9 cellular contexts compared by ENCODE assay signal in the genomic region with DNA sequence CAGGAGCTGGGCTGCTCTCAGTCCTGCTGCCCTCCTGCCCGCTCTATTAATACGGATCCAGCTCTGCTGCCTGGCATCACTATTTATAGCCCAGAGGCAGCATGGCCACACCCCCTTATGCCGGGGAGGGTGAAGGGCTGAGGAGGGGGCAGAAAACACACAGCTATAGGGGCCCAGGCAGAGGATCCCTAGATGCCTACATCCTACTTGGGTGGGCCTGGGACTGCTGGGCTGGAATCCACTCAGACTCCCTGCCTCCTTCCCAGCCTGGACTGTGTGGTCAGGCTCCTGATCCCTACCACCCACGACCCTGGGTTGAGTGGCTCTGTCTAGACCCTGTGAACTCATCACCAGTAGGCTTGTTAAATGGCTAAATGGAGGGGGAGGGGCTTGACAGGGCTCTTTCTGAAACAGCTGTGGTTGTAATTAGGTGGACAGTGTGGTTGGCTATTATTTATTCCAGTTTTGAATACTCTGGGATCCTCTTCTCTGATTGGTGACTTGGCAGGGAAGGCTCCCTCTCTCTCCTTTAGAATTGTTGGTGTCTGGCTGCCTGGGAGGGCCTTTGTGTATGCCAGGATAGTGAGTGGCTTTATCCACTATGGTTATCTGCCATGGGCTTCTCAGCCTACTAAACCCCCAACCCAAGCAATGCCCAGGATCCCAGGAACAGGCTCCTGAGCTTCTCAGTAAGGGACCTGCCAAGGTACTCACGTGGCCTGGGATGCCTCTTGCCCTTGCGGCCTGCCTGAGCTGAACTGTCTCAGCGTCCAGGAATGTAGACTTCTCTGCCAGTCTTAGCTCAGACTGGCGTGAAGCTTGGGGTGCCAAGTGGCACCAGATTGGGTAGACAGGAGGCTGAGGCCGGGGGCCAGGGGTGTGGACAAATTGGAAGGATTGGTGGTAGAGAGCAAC. TPM values are rescaled to one million over a fixed set of nuclear protein-coding genes. Genes with fewer than 3 reads are reported as not detected.
DNase-seq lines count a peak whose midpoint lies in the region; ATAC-seq and TF ChIP-seq lines count a peak whose summit lies in the region.
"Had no signal": no experiment of that assay in that cellular context is flagged by ENCODE, and none has a peak within 500 bp of the region (broad histone marks: within the 10 kb centered on the region; RNA-seq: fewer than 3 reads in every experiment).

No MANE protein-coding gene starts in this region.

- DNase-seq in Daoy (ENCODE audit: low read depth) (peak; percentile 92), NCI-H446 treated with DMSO at 0.1 percent for 48 hours (lab: John Stamatoyannopoulos, UW) (peak; percentile 90), coronary artery (ENCODE audit: low spot score) (no peak), mesothelial cell of epicardium (ENCODE audit: low spot score in 2 of 2, unreplicated experiment in 2 of 2) (no peak), NAMALWA (ENCODE audit: low spot score) (no peak)
- no peak for DNase-seq in T-helper 2 cell treated with Interferon-gamma antibody and Interleukin-4, amounts not matched to agents 5 μg/mL and 100 μg/mL, for 36 hours (ENCODE audit: low spot score)
- no peak for DNase-seq in stimulated activated CD4-positive, alpha-beta T cell treated with anti-CD3 and anti-CD28 coated beads, Interleukin-4, amount 100 ng/mL, for 1 hour

- peak overlapping the region; percentile 79 for H3K4me3 Mint-ChIP-seq in mesothelial cell of epicardium
- H3K4me3 Mint-ChIP-seq in T-helper 2 cell treated with Interferon-gamma antibody and Interleukin-4, amounts not matched to agents 5 μg/mL and 100 μg/mL, for 36 hours: no peak overlapping the region

- no peak for ATAC-seq in HG02798 (IDR thresholded peaks at IDR 0.05; ENCODE audit: poor library complexity, unreplicated experiment)

- H3K9me3 Mint-ChIP-seq in mesothelial cell of epicardium: no peaks in the 10 kb centered on the region
- H3K9me3 Mint-ChIP-seq in T-helper 2 cell treated with Interferon-gamma antibody and Interleukin-4, amounts not matched to agents 5 μg/mL and 100 μg/mL, for 36 hours: no peaks in the 10 kb centered on the region
- H3K9me3 Mint-ChIP-seq: memory B cell had no signal

- TF ChIP-seq CTCF in coronary artery (IDR thresholded peaks at IDR 0.05) (no peak), mesothelial cell of epicardium (IDR thresholded peaks at IDR 0.05; ENCODE audit: unreplicated experiment) (no peak)

- peak overlapping the region; percentile 80 to 90 for H3K27ac ChIP-seq in coronary artery

- H3K36me3 Mint-ChIP-seq in mesothelial cell of epicardium: peaks cover 2% of the 10 kb centered on the region
- no peaks in the 10 kb centered on the region for H3K36me3 Mint-ChIP-seq in T-helper 2 cell treated with Interferon-gamma antibody and Interleukin-4, amounts not matched to agents 5 μg/mL and 100 μg/mL, for 36 hours (ENCODE audit: low read depth)

- peak overlapping the region; percentile 73 for H3K4me3 ChIP-seq in coronary artery

- no peaks in the 10 kb centered on the region for H3K27me3 Mint-ChIP-seq in mesothelial cell of epicardium (ENCODE audit: low read depth)
- H3K27me3 Mint-ChIP-seq in T-helper 2 cell treated with Interferon-gamma antibody and Interleukin-4, amounts not matched to agents 5 μg/mL and 100 μg/mL, for 36 hours (ENCODE audit: low read depth): peaks cover 28% of the 10 kb centered on the region

- peaks cover 56% of the 10 kb centered on the region for H3K4me1 Mint-ChIP-seq in mesothelial cell of epicardium
- peaks cover 1% of the 10 kb centered on the region for H3K4me1 Mint-ChIP-seq in T-helper 2 cell treated with Interferon-gamma antibody and Interleukin-4, amounts not matched to agents 5 μg/mL and 100 μg/mL, for 36 hours (ENCODE audit: low read depth)

- H3K27ac Mint-ChIP-seq in mesothelial cell of epicardium: peak overlapping the region; percentile 95
- H3K27ac Mint-ChIP-seq in T-helper 2 cell treated with Interferon-gamma antibody and Interleukin-4, amounts not matched to agents 5 μg/mL and 100 μg/mL, for 36 hours: no peak overlapping the region
- H3K27ac Mint-ChIP-seq: memory B cell had no signal

RNA-seq across cellular contexts. Expression of a gene that starts 15.2 kb away (rescaled TPM):
- total RNA-seq in Daoy (2014; rRNA removed; shearing (Covaris generic)): 36.8 and 44.7 TPM in 2 replicates
- total RNA-seq in mesothelial cell of epicardium: 138 to 148 TPM (median 139 TPM) in 3 replicates

RNA-seq across cellular contexts. Expression of a gene that starts 50.4 kb away (rescaled TPM):
- total RNA-seq in Daoy (2014; rRNA removed; shearing (Covaris generic)): 131 and 135 TPM in 2 replicates
- 139 to 144 TPM (median 140 TPM) in 3 replicates for total RNA-seq in mesothelial cell of epicardium

RNA-seq across cellular contexts. Expression of a gene that starts 56.8 kb away (rescaled TPM):
- not detected in 2 replicates for total RNA-seq in Daoy (2014; rRNA removed; shearing (Covaris generic))
- total RNA-seq in mesothelial cell of epicardium: 0.11 TPM in 1 of 3 replicates, not detected in the others

RNA-seq across cellular contexts. Expression of a gene that starts 56.9 kb away (rescaled TPM):
- total RNA-seq in Daoy (2014; rRNA removed; shearing (Covaris generic)): 28.4 and 28.6 TPM in 2 replicates
- total RNA-seq in mesothelial cell of epicardium: 22.3 to 24.1 TPM (median 23.7 TPM) in 3 replicates

Comparison
In these comparisons a context has a peak if more than half of its experiments do, and no peak if none do; other contexts are left out.
1. DNase-seq: peak in Daoy (single experiment) and NCI-H446 treated with DMSO at 0.1 percent for 48 hours (single experiment); none in coronary artery (single experiment), mesothelial cell of epicardium (0 of 2), T-helper 2 cell treated with Interferon-gamma antibody and Interleukin-4, amounts not matched to agents 5 μg/mL and 100 μg/mL, for 36 hours (single experiment), NAMALWA (single experiment) and stimulated activated CD4-positive, alpha-beta T cell treated with anti-CD3 and anti-CD28 coated beads, Interleukin-4, amount 100 ng/mL, for 1 hour (single experiment).